In genomic region chr1:8807004-8807403, GRCh38 we compare ENCODE assay signal across 7 cellular contexts.
"Had no signal": no experiment of that assay in that cellular context is flagged by ENCODE, and none has a peak within 500 bp of the region (broad histone marks: within the 10 kb centered on the region; RNA-seq: fewer than 3 reads in every experiment).

No MANE protein-coding gene starts in this region.

- ATAC-seq: GM23338, K562 had no signal

- FAIRE-seq: H1, H54, K562 had no signal

- DNase-seq: H9, HCEC 1CT, IMR-90 had no signal

- H3K4me3 ChIP-seq: GM23338, K562 had no signal

- H3K4me3 Mint-ChIP-seq: GM23338, H9 had no signal

- H3K9me3 Mint-ChIP-seq: GM23338, H9 had no signal

- H3K27ac Mint-ChIP-seq: GM23338 had no signal
